ENCODE assay signal across 1 cellular context in the genomic region with DNA sequence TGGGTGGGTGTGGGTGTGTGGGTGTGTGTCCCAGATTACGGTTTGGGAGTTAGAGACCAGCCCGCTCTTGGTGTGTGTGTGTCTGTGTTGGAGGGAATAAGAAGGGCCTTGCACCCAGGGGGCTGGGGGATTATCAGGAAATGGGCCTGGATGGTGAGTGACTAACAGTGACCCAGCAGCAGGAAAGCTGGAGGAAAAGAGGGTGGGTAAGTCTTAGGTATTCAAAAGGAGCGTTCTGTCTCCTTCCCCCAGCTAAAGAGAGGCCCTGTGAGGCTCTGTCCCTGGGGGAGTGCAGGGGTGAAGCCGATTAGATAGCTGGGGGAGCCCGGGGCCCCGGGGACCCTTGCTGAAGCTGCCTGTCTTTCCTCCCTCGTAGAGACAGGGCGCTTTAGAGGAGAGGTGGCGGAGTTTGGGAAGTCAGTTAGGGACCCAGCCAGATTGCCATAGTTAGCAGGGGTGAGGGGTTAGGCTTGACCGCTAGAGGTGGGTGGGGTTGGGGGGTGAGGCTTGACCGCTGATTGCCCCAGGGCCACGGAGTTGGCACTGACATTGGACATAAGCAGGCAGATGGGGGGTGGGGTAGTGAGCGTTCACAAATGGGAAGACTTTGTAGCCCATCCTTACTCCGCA.
TF ChIP-seq lines count a peak whose summit lies in the region.

No MANE protein-coding gene starts in this region.

TF ChIP-seq in SK-N-SH treated with all-trans-retinoic acid at 6 μM for 48 hours, 23 proteins besides CTCF, POLR2A, EP300 and RAD21 (continued from another document):
- TF ChIP-seq ZC3H10 (CRISPR knock-in tag; IDR thresholded peaks at IDR 0.05) = no peak
- TF ChIP-seq, protein P1, sequence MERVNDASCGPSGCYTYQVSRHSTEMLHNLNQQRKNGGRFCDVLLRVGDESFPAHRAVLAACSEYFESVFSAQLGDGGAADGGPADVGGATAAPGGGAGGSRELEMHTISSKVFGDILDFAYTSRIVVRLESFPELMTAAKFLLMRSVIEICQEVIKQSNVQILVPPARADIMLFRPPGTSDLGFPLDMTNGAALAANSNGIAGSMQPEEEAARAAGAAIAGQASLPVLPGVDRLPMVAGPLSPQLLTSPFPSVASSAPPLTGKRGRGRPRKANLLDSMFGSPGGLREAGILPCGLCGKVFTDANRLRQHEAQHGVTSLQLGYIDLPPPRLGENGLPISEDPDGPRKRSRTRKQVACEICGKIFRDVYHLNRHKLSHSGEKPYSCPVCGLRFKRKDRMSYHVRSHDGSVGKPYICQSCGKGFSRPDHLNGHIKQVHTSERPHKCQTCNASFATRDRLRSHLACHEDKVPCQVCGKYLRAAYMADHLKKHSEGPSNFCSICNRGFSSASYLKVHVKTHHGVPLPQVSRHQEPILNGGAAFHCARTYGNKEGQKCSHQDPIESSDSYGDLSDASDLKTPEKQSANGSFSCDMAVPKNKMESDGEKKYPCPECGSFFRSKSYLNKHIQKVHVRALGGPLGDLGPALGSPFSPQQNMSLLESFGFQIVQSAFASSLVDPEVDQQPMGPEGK (CRISPR knock-in tag; IDR thresholded peaks at IDR 0.05; ENCODE audit: borderline replicate concordance) = no peak
TF ChIP-seq in SK-N-SH treated with all-trans-retinoic acid at 6 μM for 48 hours: peak in this region for 0.
